ENCODE assay signal across 30 cellular contexts in genomic region chr20:60466683-60467022, GRCh38.
"Had no signal": no experiment of that assay in that cellular context is flagged by ENCODE, and none has a peak within 500 bp of the region (broad histone marks: within the 10 kb centered on the region; RNA-seq: fewer than 3 reads in every experiment).

No MANE protein-coding gene starts in this region.

- H3K4me3 ChIP-seq: MG63 had no signal

- DNase-seq: Karpas-422, Kasumi-1, MG63, MM.1S, MV-4-11, NCI-H1048, NCI-H1092, NCI-H1092 treated with DMSO at 0.1 percent for 48 hours, NCI-H1105, NCI-H1105 treated with DMSO at 0.1 percent for 48 hours, NCI-H1417, NCI-H1417 treated with DMSO at 0.1 percent for 48 hours, NCI-H1436, NCI-H1436 treated with DMSO at 0.1 percent for 48 hours, NCI-H146, NCI-H1694, NCI-H1694 treated with DMSO at 0.1 percent for 48 hours, NCI-H187, NCI-H187 treated with DMSO at 0.1 percent for 48 hours, NCI-H1930, NCI-H2081 treated with DMSO at 0.1 percent for 48 hours, NCI-H2107, NCI-H2171, NCI-H2171 treated with DMSO at 0.1 percent for 48 hours, NCI-H2227 treated with DMSO at 0.1 percent for 48 hours, NCI-H226, NCI-H345, NCI-H510A, NCI-H510A treated with DMSO at 0.1 percent for 48 hours, NCI-H524 had no signal

- H3K36me3 ChIP-seq: MG63 had no signal
